ENCODE assay signal across 8 cellular contexts in the genomic region with DNA sequence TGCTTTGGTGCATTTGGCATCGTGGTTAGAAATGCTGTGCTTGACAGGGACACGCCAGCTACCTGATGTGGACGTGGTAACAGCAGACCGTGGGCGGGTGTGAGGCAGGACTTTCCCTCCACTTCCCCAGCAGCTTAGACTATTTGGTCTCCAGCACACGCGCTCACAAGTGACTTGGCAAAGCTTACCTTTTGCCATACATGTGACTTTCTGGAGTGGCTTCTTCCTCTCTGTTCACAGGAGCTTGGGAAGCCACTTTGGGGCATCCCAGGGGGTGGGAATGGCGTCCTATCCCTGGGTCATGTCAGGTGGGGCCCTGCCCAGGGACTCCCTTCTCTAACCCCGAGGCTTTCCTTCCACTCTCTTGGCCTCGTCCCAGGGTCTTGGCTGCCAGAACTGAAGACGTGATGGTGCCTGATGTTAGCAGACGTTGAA.
DNase-seq lines count a peak whose midpoint lies in the region; ATAC-seq lines count a peak whose summit lies in the region.

No MANE protein-coding gene starts in this region.

- peak; percentile 85 for ATAC-seq in GM19025 (IDR thresholded peaks at IDR 0.05; ENCODE audit: low read depth, unreplicated experiment)
- peak; percentile 62 for ATAC-seq in HG02970 (IDR thresholded peaks at IDR 0.05; ENCODE audit: low FRiP score, unreplicated experiment)

- DNase-seq in activated CD8-positive, alpha-beta memory T cell treated with anti-CD3 and anti-CD28 coated beads, Interleukin-2, amount 50 U/mL, for 48 hours: peak; percentile 61
- DNase-seq in stimulated activated CD4-positive, alpha-beta T cell treated with anti-CD3 and anti-CD28 coated beads, Interleukin-4, amount 100 ng/mL, for 1 hour: peak; percentile 57
- no peak for DNase-seq in SIG-M5 (lab: John Stamatoyannopoulos, UW)
- no peak for DNase-seq in NOMO-1 treated with DMSO at 0.1 percent for 48 hours (lab: John Stamatoyannopoulos, UW; ENCODE audit: unreplicated experiment)
- no peak for DNase-seq in dedifferentiated amniotic fluid mesenchymal stem cell (ENCODE audit: extremely low spot score)
- DNase-seq in medulla oblongata (ENCODE audit: extremely low spot score): no peak

Comparison
In these comparisons a context has a peak if more than half of its experiments do, and no peak if none do; other contexts are left out.
1. DNase-seq: peak in activated CD8-positive, alpha-beta memory T cell treated with anti-CD3 and anti-CD28 coated beads, Interleukin-2, amount 50 U/mL, for 48 hours (single experiment) and stimulated activated CD4-positive, alpha-beta T cell treated with anti-CD3 and anti-CD28 coated beads, Interleukin-4, amount 100 ng/mL, for 1 hour (single experiment); none in SIG-M5 (single experiment), NOMO-1 treated with DMSO at 0.1 percent for 48 hours (single experiment), dedifferentiated amniotic fluid mesenchymal stem cell (single experiment) and medulla oblongata (single experiment).